ENCODE assay signal across 1 cellular context in the genomic region with DNA sequence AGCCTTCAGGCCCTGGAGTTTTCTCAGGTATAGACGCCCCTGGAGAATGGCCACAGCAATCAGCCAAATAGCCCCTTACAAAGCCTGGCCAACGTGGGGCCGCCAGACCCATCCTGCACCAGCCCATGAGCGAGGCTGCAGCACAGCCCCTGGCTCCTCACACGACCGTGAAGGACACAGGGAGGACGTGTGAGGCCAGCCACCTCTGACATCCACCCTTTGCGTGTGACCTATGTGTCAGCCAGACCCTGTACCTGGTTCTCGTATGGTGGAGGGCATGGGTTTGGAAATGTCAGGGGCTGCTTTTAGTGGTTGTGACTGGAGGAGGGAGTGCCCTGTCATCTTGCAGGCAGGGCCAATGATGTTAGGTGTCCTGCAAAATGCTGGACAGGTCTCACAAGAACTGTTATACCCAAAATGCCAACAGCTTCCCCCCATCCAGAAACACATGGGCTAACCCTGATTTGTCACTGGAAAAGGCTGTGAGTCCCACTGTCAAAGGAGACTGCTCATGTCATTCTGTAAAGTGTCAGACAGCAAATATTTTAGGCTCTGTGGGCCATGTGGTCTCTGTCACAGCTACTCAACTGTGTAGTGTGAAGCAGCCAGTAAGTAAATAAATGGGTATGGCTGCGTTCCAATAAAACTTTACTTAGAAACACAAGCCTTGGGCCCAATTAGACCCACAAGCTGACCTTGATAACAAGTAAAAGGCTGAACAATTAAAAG.
A peak's percentile ranks its signal among the peaks of the same experiment; 100 is the strongest.
TF ChIP-seq lines count a peak whose summit lies in the region.

No MANE protein-coding gene starts in this region.

TF ChIP-seq in HEK293, 187 proteins besides CTCF, POLR2A, EP300 and RAD21 (continued from another document):
- TF ChIP-seq, protein P1, sequence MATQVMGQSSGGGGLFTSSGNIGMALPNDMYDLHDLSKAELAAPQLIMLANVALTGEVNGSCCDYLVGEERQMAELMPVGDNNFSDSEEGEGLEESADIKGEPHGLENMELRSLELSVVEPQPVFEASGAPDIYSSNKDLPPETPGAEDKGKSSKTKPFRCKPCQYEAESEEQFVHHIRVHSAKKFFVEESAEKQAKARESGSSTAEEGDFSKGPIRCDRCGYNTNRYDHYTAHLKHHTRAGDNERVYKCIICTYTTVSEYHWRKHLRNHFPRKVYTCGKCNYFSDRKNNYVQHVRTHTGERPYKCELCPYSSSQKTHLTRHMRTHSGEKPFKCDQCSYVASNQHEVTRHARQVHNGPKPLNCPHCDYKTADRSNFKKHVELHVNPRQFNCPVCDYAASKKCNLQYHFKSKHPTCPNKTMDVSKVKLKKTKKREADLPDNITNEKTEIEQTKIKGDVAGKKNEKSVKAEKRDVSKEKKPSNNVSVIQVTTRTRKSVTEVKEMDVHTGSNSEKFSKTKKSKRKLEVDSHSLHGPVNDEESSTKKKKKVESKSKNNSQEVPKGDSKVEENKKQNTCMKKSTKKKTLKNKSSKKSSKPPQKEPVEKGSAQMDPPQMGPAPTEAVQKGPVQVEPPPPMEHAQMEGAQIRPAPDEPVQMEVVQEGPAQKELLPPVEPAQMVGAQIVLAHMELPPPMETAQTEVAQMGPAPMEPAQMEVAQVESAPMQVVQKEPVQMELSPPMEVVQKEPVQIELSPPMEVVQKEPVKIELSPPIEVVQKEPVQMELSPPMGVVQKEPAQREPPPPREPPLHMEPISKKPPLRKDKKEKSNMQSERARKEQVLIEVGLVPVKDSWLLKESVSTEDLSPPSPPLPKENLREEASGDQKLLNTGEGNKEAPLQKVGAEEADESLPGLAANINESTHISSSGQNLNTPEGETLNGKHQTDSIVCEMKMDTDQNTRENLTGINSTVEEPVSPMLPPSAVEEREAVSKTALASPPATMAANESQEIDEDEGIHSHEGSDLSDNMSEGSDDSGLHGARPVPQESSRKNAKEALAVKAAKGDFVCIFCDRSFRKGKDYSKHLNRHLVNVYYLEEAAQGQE (tag by site-specific recombination; IDR thresholded peaks at IDR 0.05), result 0 out of 2 replicates have a peak, but pooled peaks have one; percentile 21
- TF ChIP-seq ZNF48 (tag by site-specific recombination; IDR thresholded peaks at IDR 0.05), result no peak
